ENCODE assay signal across 20 cellular contexts in the genomic region with DNA sequence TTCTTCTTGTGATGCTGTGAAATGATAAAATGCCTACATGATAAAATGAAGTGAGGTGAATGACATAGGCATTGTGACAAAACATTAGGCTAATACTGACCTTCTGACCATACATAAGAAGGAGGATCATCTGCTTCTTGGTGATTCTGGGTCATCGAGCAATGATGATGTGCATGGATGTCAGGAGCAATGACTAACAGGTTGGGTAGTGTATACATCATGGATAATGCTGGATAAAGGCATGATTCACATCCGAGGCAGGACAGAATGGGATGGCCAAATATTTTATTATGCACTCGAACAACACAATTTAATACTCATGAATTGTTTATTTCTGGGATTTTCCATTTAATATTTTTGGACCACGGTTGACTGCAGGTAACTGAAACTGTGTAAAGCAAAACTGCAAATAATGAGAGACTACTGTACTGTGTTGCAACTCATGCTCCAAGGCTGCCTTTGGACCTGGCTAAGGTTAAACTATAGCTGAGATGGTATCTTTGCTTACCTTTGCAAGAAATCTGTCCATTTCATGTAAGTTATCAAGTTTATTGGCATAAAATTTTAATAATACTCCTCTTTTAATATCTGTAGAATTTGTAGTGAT. TPM values are rescaled to one million over a fixed set of nuclear protein-coding genes. Genes with fewer than 3 reads are reported as not detected.
DNase-seq lines count a peak whose midpoint lies in the region; ATAC-seq and TF ChIP-seq lines count a peak whose summit lies in the region.
"Had no signal": no experiment of that assay in that cellular context is flagged by ENCODE, and none has a peak within 500 bp of the region (broad histone marks: within the 10 kb centered on the region; RNA-seq: fewer than 3 reads in every experiment).

No MANE protein-coding gene starts in this region.

- peaks cover 3% of the 10 kb centered on the region for H3K4me1 ChIP-seq in RWPE2 (ENCODE audit: insufficient read depth, poor library complexity, severe bottlenecking)
- H3K4me1 ChIP-seq: A549 had no signal

- H3K4me3 ChIP-seq in RWPE2 (ENCODE audit: severe bottlenecking): no peak overlapping the region
- H3K4me3 ChIP-seq in foreskin fibroblast (ENCODE audit: low read depth in 1 of 2, low read length in 2 of 2): no peak overlapping the region
- H3K4me3 ChIP-seq in H7 (ENCODE audit: insufficient read depth, low read depth, low read length): no peak overlapping the region
- H3K4me3 ChIP-seq: A549, GM23338 had no signal

- no peaks in the 10 kb centered on the region for H3K9me3 ChIP-seq in RWPE2 (ENCODE audit: severe bottlenecking)
- H3K9me3 ChIP-seq: A549, SK-N-SH had no signal

- no peak overlapping the region for H3K27ac ChIP-seq in RWPE2 (ENCODE audit: poor library complexity, severe bottlenecking)
- H3K27ac ChIP-seq: A549 had no signal

- H3K36me3 ChIP-seq in RWPE2 (ENCODE audit: low read depth): no peaks in the 10 kb centered on the region
- H3K36me3 ChIP-seq in H7 (replicated peaks; ENCODE audit: control insufficient read depth, insufficient read depth, low read length): no peaks in the 10 kb centered on the region

- ATAC-seq in RWPE2 (ENCODE audit: low read depth) (peak; percentile 91), HG03432 (IDR thresholded peaks at IDR 0.05; ENCODE audit: unreplicated experiment) (no peak), HG02973 (IDR thresholded peaks at IDR 0.05; ENCODE audit: unreplicated experiment) (no peak)
- ATAC-seq: GM23338 had no signal

- no peaks in the 10 kb centered on the region for H3K27me3 ChIP-seq in RWPE2 (ENCODE audit: insufficient read depth, poor library complexity, severe bottlenecking)
- no peaks in the 10 kb centered on the region for H3K27me3 ChIP-seq in H7 (ENCODE audit: control insufficient read depth, insufficient read depth, low read length)

- DNase-seq in AG08396 (ENCODE audit: low spot score): peak; percentile 38
- peak; percentile 90 for DNase-seq in HCEC 1CT
- DNase-seq in RWPE2 (ENCODE audit: low spot score): no peak
- peak; percentile 52 to 54 for DNase-seq in foreskin fibroblast
- no peak for DNase-seq in H7
- no peak for DNase-seq in NCI-H774 (lab: John Stamatoyannopoulos, UW)
- DNase-seq: CD4-positive, CD25-positive, alpha-beta regulatory T cell; GF-D8; NCI-H1048; NCI-H146; NCI-H226; NCI-H526; NK-92 treated with Interleukin-12 subunit alpha and Interleukin-12 subunit beta, amount 100 ng/mL, for 24 hours; OCI-M1; SK-N-SH had no signal

- TF ChIP-seq CTCF in RWPE2 (IDR thresholded peaks at IDR 0.05; ENCODE audit: poor library complexity, severe bottlenecking): no peak
- no peak for TF ChIP-seq CTCF in foreskin fibroblast (IDR thresholded peaks at IDR 0.05; ENCODE audit: low read depth, low read length)

RNA-seq across cellular contexts. Expression of gene SLC25A21, which starts 7.6 kb away (rescaled TPM):
- 7.7 and 8.1 TPM in 2 replicates for total RNA-seq in H7 (2014; rRNA removed; shearing (Covaris generic))
- total RNA-seq: CD4-positive, CD25-positive, alpha-beta regulatory T cell; HT-29 had no signal

RNA-seq across cellular contexts. Expression of gene MIPOL1, which starts 17.7 kb away (rescaled TPM):
- 7.0 and 25.0 TPM in 2 replicates for total RNA-seq in H7 (2014; rRNA removed; shearing (Covaris generic))
- total RNA-seq: CD4-positive, CD25-positive, alpha-beta regulatory T cell had no signal

Comparison
In these comparisons a context has a peak if more than half of its experiments do, and no peak if none do; other contexts are left out.
1. DNase-seq: peak in AG08396 (single experiment), HCEC 1CT (single experiment) and foreskin fibroblast (2 of 2); none in RWPE2 (single experiment), H7 (single experiment) and NCI-H774 (single experiment).